Comparison of ENCODE assay signal across 9 cellular contexts in genomic region chr12:1034243-1034642, GRCh38.
"Had no signal": no experiment of that assay in that cellular context is flagged by ENCODE, and none has a peak within 500 bp of the region (broad histone marks: within the 10 kb centered on the region; RNA-seq: fewer than 3 reads in every experiment).

No MANE protein-coding gene starts in this region.

- H3K27ac ChIP-seq: HL-60, KMS-11 had no signal

- H3K4me3 ChIP-seq: GM23338 had no signal

- FAIRE-seq: H1, H54, HepG2 had no signal

- ATAC-seq: GM23338, HepG2 had no signal

- DNase-seq: H9, HCEC 1CT, KBM-7 had no signal
